ENCODE assay signal across 8 cellular contexts in the genomic region with DNA sequence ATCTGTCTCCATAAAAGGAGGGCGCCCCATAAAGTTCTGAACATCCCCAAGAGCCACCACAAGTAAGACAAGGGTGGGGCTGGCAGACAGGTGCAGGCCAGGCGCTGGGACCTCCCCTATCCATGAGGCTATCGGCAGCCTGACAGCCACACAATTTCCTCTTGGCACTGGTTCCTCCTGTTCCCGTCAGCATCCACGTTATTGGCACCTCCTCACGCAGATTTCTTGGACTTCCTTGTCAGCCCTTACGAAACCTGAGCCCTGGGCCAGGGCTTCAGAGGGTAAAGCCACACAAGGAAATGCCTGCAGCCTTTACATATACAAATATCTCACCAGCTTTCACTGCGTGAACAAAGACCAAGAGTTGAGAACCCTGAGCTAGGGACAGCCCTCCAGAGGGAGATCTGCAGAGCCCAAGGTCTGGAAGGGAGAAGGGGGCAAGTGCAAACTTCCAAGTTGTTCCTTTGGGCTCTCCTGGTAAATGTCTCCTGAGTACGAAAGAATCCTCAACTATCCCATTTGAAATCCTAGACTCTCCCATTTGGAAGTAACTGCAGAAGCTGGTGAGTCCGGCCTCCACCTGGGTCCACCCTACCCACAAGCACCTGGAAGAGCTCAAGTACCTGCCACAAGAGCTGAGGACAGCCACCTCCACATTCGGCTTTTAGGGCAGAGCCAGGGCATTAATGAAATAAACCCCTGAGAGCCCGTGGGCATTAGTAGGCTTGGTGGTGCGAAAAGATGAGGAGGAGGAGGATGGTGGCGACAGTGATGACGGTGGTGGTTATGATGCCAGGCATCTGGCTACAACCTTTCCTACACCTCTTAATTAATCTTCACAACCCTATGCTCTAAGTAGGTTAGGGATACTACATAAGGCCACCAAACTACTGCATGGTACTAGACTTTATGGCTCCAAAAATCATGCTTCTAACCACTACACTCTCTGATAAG. TPM values are rescaled to one million over a fixed set of nuclear protein-coding genes. Genes with fewer than 3 reads are reported as not detected.
DNase-seq lines count a peak whose midpoint lies in the region; ATAC-seq lines count a peak whose summit lies in the region.

No MANE protein-coding gene starts in this region.

- no peaks in the 10 kb centered on the region for H3K27me3 ChIP-seq in esophagus (ENCODE audit: control insufficient read depth in 1 of 2, insufficient read depth in 2 of 2, low read length in 2 of 2)

- ATAC-seq in HG03066 (IDR thresholded peaks at IDR 0.05; ENCODE audit: low read depth, unreplicated experiment): peak; percentile 10

- H3K9me3 ChIP-seq in esophagus (ENCODE audit: control insufficient read depth in 2 of 2, insufficient read depth in 1 of 2, low read depth in 1 of 2, low read length in 1 of 2): no peaks in the 10 kb centered on the region

- peaks cover 3 to 17% of the 10 kb centered on the region in 2 donors for H3K4me1 ChIP-seq in esophagus (ENCODE audit: control insufficient read depth in 2 of 2, insufficient read depth in 2 of 2, low read length in 1 of 2)

- H3K4me3 ChIP-seq in esophagus (ENCODE audit: low read depth in 1 of 2, low read length in 2 of 2) (peak overlapping the region in 1 of 2 donors; percentile 6), skeletal muscle cell (ENCODE audit: low read depth, low read length) (no peak overlapping the region)

- H3K36me3 ChIP-seq in esophagus (ENCODE audit: control insufficient read depth in 2 of 2, insufficient read depth in 2 of 2, low read length in 1 of 2): no peaks in the 10 kb centered on the region

- WGBS in esophagus, 2 donors: 45 to 46% methylated on average over 15 of the region's 15 CpGs

- peak overlapping the region; percentile 70 to 80 for H3K27ac ChIP-seq in esophagus (ENCODE audit: low read depth in 2 of 2, low read length in 1 of 2)

- DNase-seq in DMS 273 (lab: John Stamatoyannopoulos, UW; ENCODE audit: unreplicated experiment): peak; percentile 14
- no peak for DNase-seq in DMS 273 treated with DMSO at 0.1 percent for 48 hours (lab: John Stamatoyannopoulos, UW)
- peak in 3 of 5 experiments; percentile 45 to 88 (median 66) for DNase-seq in T-helper 2 cell
- DNase-seq in skeletal muscle cell (ENCODE audit: low read depth): peak; percentile 70
- DNase-seq in NCI-H187 treated with DMSO at 0.1 percent for 48 hours (lab: John Stamatoyannopoulos, UW): no peak
- DNase-seq in NCI-H1436 (lab: John Stamatoyannopoulos, UW): no peak

RNA-seq across cellular contexts. Expression of gene TC2N, which starts 5.5 kb away (rescaled TPM):
- polyA plus RNA-seq in esophagus: 10 to 100 TPM; 14.9 TPM

Comparison
In these comparisons a context has a peak if more than half of its experiments do, and no peak if none do; other contexts are left out.
1. DNase-seq: peak in DMS 273 (single experiment), T-helper 2 cell (3 of 5) and skeletal muscle cell (single experiment); none in DMS 273 treated with DMSO at 0.1 percent for 48 hours (single experiment), NCI-H187 treated with DMSO at 0.1 percent for 48 hours (single experiment) and NCI-H1436 (single experiment).